ENCODE assay signal across 12 cellular contexts in the genomic region with DNA sequence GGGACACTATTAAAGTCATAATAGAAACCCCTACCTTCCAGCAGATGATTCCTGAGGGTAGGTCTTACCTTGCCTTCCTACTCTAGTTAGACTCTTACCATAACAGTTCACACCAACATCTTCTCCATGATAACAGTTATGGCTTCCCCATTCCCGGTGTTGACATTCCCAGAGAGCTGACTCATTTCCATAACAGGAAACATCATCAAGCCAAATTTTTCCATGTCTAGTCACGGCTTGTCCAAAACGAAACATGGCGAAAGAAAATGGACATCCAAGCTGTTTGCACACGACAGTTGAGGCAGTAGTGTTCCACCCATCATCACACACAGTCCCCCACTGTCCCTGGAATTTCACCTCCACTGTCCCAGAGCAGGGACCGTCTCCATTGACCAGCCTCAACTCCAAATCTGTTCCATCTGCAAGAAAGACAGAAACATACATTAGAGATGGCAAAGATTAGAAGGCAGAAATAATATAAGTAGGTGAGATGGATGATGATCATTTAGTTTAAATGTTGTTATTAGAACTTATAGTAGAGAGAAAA. TPM values are rescaled to one million over a fixed set of nuclear protein-coding genes. Genes with fewer than 3 reads are reported as not detected.
A peak's percentile ranks its signal among the peaks of the same experiment; 100 is the strongest.
DNase-seq lines count a peak whose midpoint lies in the region; ATAC-seq and TF ChIP-seq lines count a peak whose summit lies in the region.
"Had no signal": no experiment of that assay in that cellular context is flagged by ENCODE, and none has a peak within 500 bp of the region (broad histone marks: within the 10 kb centered on the region; RNA-seq: fewer than 3 reads in every experiment).

No MANE protein-coding gene starts in this region.

- CTCF ChIA-PET in RWPE1 (lab: Yijun Ruan, JAX), result interaction anchor here (0.7 kb wide), 1 partner anchor 322 kb away, joined by 3 read pairs; no protein-coding TSS in a partner anchor
- CTCF ChIA-PET in activated CD8-positive, alpha-beta memory T cell treated with anti-CD3 and anti-CD28 coated beads, Interleukin-2, amount 10 ng/mL, durations not matched to agents 7 days and 5 days (lab: Charles Lee), result no interaction called here
- CTCF ChIA-PET in activated CD4-positive, alpha-beta T cell treated with anti-CD3 and anti-CD28 coated beads, Interleukin-2, amount 10 ng/mL, durations not matched to agents 7 days and 5 days (lab: Charles Lee), result no interaction called here

- no peaks in the 10 kb centered on the region for H3K36me3 Mint-ChIP-seq in activated CD8-positive, alpha-beta memory T cell treated with anti-CD3 and anti-CD28 coated beads, Interleukin-2, amount 10 ng/mL, durations not matched to agents 7 days and 5 days
- no peaks in the 10 kb centered on the region for H3K36me3 Mint-ChIP-seq in activated CD4-positive, alpha-beta T cell treated with anti-CD3 and anti-CD28 coated beads, Interleukin-2, amount 10 ng/mL, durations not matched to agents 7 days and 5 days (ENCODE audit: low read depth)
- H3K36me3 Mint-ChIP-seq: immature natural killer cell had no signal

- no peaks in the 10 kb centered on the region for H3K9me3 Mint-ChIP-seq in activated CD8-positive, alpha-beta memory T cell treated with anti-CD3 and anti-CD28 coated beads, Interleukin-2, amount 10 ng/mL, durations not matched to agents 7 days and 5 days (ENCODE audit: low read depth)
- H3K9me3 Mint-ChIP-seq in activated CD4-positive, alpha-beta T cell treated with anti-CD3 and anti-CD28 coated beads, Interleukin-2, amount 10 ng/mL, durations not matched to agents 7 days and 5 days, result no peaks in the 10 kb centered on the region
- H3K9me3 Mint-ChIP-seq: immature natural killer cell had no signal

- POLR2A ChIA-PET in RWPE1 (lab: Yijun Ruan, JAX; ENCODE audit: low non-redundant PET), result no interaction called here
- POLR2A ChIA-PET in activated CD4-positive, alpha-beta T cell treated with anti-CD3 and anti-CD28 coated beads, Interleukin-2, amount 10 ng/mL, durations not matched to agents 7 days and 5 days (lab: Charles Lee), result no interaction called here

- no peak overlapping the region for H3K4me3 Mint-ChIP-seq in activated CD8-positive, alpha-beta memory T cell treated with anti-CD3 and anti-CD28 coated beads, Interleukin-2, amount 10 ng/mL, durations not matched to agents 7 days and 5 days
- no peak overlapping the region for H3K4me3 Mint-ChIP-seq in activated CD4-positive, alpha-beta T cell treated with anti-CD3 and anti-CD28 coated beads, Interleukin-2, amount 10 ng/mL, durations not matched to agents 7 days and 5 days
- H3K4me3 Mint-ChIP-seq: immature natural killer cell had no signal

- no peak overlapping the region for H3K27ac Mint-ChIP-seq in activated CD8-positive, alpha-beta memory T cell treated with anti-CD3 and anti-CD28 coated beads, Interleukin-2, amount 10 ng/mL, durations not matched to agents 7 days and 5 days
- no peak overlapping the region for H3K27ac Mint-ChIP-seq in activated CD4-positive, alpha-beta T cell treated with anti-CD3 and anti-CD28 coated beads, Interleukin-2, amount 10 ng/mL, durations not matched to agents 7 days and 5 days
- H3K27ac Mint-ChIP-seq: immature natural killer cell had no signal

- ATAC-seq in activated CD8-positive, alpha-beta memory T cell treated with anti-CD3 and anti-CD28 coated beads, Interleukin-2, amount 10 ng/mL, durations not matched to agents 7 days and 5 days, result no peak
- ATAC-seq in HG03520 (IDR thresholded peaks at IDR 0.05; ENCODE audit: unreplicated experiment), result no peak
- ATAC-seq: K562 had no signal

- H3K4me1 Mint-ChIP-seq in activated CD8-positive, alpha-beta memory T cell treated with anti-CD3 and anti-CD28 coated beads, Interleukin-2, amount 10 ng/mL, durations not matched to agents 7 days and 5 days, result no peaks in the 10 kb centered on the region
- no peaks in the 10 kb centered on the region for H3K4me1 Mint-ChIP-seq in activated CD4-positive, alpha-beta T cell treated with anti-CD3 and anti-CD28 coated beads, Interleukin-2, amount 10 ng/mL, durations not matched to agents 7 days and 5 days
- H3K4me1 Mint-ChIP-seq: immature natural killer cell had no signal

- DNase-seq in H4 (ENCODE audit: low spot score) (peak; percentile 85), RWPE1 (ENCODE audit: low spot score) (peak; percentile 57), fibroblast of gingiva (ENCODE audit: low read depth) (peak; percentile 25), stromal cell of bone marrow (ENCODE audit: low read depth) (peak; percentile 6)
- no peak for DNase-seq in activated CD8-positive, alpha-beta memory T cell treated with anti-CD3 and anti-CD28 coated beads, Interleukin-2, amount 10 ng/mL, durations not matched to agents 7 days and 5 days
- no peak for DNase-seq in activated CD4-positive, alpha-beta T cell treated with anti-CD3 and anti-CD28 coated beads, Interleukin-2, amount 10 ng/mL, durations not matched to agents 7 days and 5 days
- DNase-seq: DMS79, immature natural killer cell, NCI-H1694 had no signal

- no peak overlapping the region for H3K27ac ChIP-seq in RWPE1
- H3K27ac ChIP-seq: right atrium auricular region had no signal

- TF ChIP-seq CTCF in RWPE1 (conservative IDR thresholded peaks at IDR 0.05; ENCODE audit: low read depth), result no peak

- peaks cover 13% of the 10 kb centered on the region for H3K27me3 Mint-ChIP-seq in activated CD8-positive, alpha-beta memory T cell treated with anti-CD3 and anti-CD28 coated beads, Interleukin-2, amount 10 ng/mL, durations not matched to agents 7 days and 5 days
- H3K27me3 Mint-ChIP-seq in activated CD4-positive, alpha-beta T cell treated with anti-CD3 and anti-CD28 coated beads, Interleukin-2, amount 10 ng/mL, durations not matched to agents 7 days and 5 days, result peaks cover 15% of the 10 kb centered on the region

RNA-seq across cellular contexts. Expression of a gene that starts 10.6 kb away (rescaled TPM):
- 27.5 and 47.1 TPM in 2 replicates for total RNA-seq in H4 (2014; rRNA removed; shearing (Covaris generic))
- total RNA-seq in activated CD8-positive, alpha-beta memory T cell treated with anti-CD3 and anti-CD28 coated beads, Interleukin-2, amount 10 ng/mL, durations not matched to agents 7 days and 5 days, result not detected
- not detected for total RNA-seq in activated CD4-positive, alpha-beta T cell treated with anti-CD3 and anti-CD28 coated beads, Interleukin-2, amount 10 ng/mL, durations not matched to agents 7 days and 5 days

Comparison
In these comparisons a context has a peak if more than half of its experiments do, and no peak if none do; other contexts are left out.
1. DNase-seq: peak in H4 (single experiment), RWPE1 (single experiment), fibroblast of gingiva (single experiment) and stromal cell of bone marrow (single experiment); none in activated CD8-positive, alpha-beta memory T cell treated with anti-CD3 and anti-CD28 coated beads, Interleukin-2, amount 10 ng/mL, durations not matched to agents 7 days and 5 days (single experiment) and activated CD4-positive, alpha-beta T cell treated with anti-CD3 and anti-CD28 coated beads, Interleukin-2, amount 10 ng/mL, durations not matched to agents 7 days and 5 days (single experiment).
2. RNA of a gene that starts 10.6 kb away (total RNA-seq): 27.5 to 47.1 TPM in H4; not detected in activated CD8-positive, alpha-beta memory T cell treated with anti-CD3 and anti-CD28 coated beads, Interleukin-2, amount 10 ng/mL, durations not matched to agents 7 days and 5 days and not detected in activated CD4-positive, alpha-beta T cell treated with anti-CD3 and anti-CD28 coated beads, Interleukin-2, amount 10 ng/mL, durations not matched to agents 7 days and 5 days; every median in the first group is over 10 times any median in the second.